ENCODE assay signal across 1 cellular context in genomic region chr22:33130473-33130872, GRCh38.
TF ChIP-seq lines count a peak whose summit lies in the region.

No MANE protein-coding gene starts in this region.

TF ChIP-seq in HepG2, 621 proteins besides CTCF, POLR2A, EP300 and RAD21 (continued from another document and continues in another):
- TF ChIP-seq ZNF512B (CRISPR knock-in tag; IDR thresholded peaks at IDR 0.05; ENCODE audit: borderline replicate concordance), result peak; percentile 59; the same call in 1 of the 2 replicates
- no peak for TF ChIP-seq ZNF234 (CRISPR knock-in tag; conservative IDR thresholded peaks at IDR 0.05)
- TF ChIP-seq HDAC2 (CRISPR knock-in tag; IDR thresholded peaks at IDR 0.05), result peak; percentile 86
- TF ChIP-seq ZNF788 (CRISPR knock-in tag; IDR thresholded peaks at IDR 0.05; ENCODE audit: borderline replicate concordance), result peak; percentile 30; the same call in 1 of the 2 replicates
- TF ChIP-seq DMAP1 (CRISPR knock-in tag; IDR thresholded peaks at IDR 0.05), result no peak
- TF ChIP-seq TBX3 (IDR thresholded peaks at IDR 0.05; ENCODE audit: borderline replicate concordance), result peak; percentile 81; the same call in 1 of the 2 replicates
- TF ChIP-seq ZNF572 (CRISPR knock-in tag; IDR thresholded peaks at IDR 0.05), result no peak
- TF ChIP-seq ZNF609 (CRISPR knock-in tag; IDR thresholded peaks at IDR 0.05; ENCODE audit: borderline replicate concordance), result peak; percentile 97
- no peak for TF ChIP-seq ZNF605 (CRISPR knock-in tag; IDR thresholded peaks at IDR 0.05)
- TF ChIP-seq MBD4 (IDR thresholded peaks at IDR 0.05; ENCODE audit: borderline replicate concordance, low read length), result no peak
- TF ChIP-seq GMEB1 (CRISPR knock-in tag; IDR thresholded peaks at IDR 0.05; ENCODE audit: borderline replicate concordance), result no peak
- TF ChIP-seq KMT2A (CRISPR knock-in tag; IDR thresholded peaks at IDR 0.05), result no peak
- TF ChIP-seq GTF3A (CRISPR knock-in tag; conservative IDR thresholded peaks at IDR 0.05), result no peak
- no peak for TF ChIP-seq REL (CRISPR knock-in tag; conservative IDR thresholded peaks at IDR 0.05)
- TF ChIP-seq ZNF441 (CRISPR knock-in tag; IDR thresholded peaks at IDR 0.05; ENCODE audit: borderline replicate concordance), result no peak
- TF ChIP-seq MTA1 (CRISPR knock-in tag; IDR thresholded peaks at IDR 0.05; ENCODE audit: borderline replicate concordance), result no peak
- TF ChIP-seq MTERF4 (CRISPR knock-in tag; IDR thresholded peaks at IDR 0.05), result no peak
- no peak for TF ChIP-seq STAT6 (CRISPR knock-in tag; IDR thresholded peaks at IDR 0.05; ENCODE audit: borderline replicate concordance)
- peak; percentile 80 for TF ChIP-seq MIXL1 (CRISPR knock-in tag; IDR thresholded peaks at IDR 0.05)
- TF ChIP-seq ZBTB4 (CRISPR knock-in tag; IDR thresholded peaks at IDR 0.05; ENCODE audit: borderline replicate concordance), result no peak
- no peak for TF ChIP-seq ZNF136 (CRISPR knock-in tag; IDR thresholded peaks at IDR 0.05; ENCODE audit: low read depth)
- no peak for TF ChIP-seq ZBTB26 (CRISPR knock-in tag; IDR thresholded peaks at IDR 0.05; ENCODE audit: borderline replicate concordance)
- no peak for TF ChIP-seq TRIM22 (IDR thresholded peaks at IDR 0.05)
- no peak for TF ChIP-seq MLLT10 (CRISPR knock-in tag; IDR thresholded peaks at IDR 0.05)
- TF ChIP-seq SUZ12 (IDR thresholded peaks at IDR 0.05; ENCODE audit: low read depth, low read length), result no peak
- TF ChIP-seq ZNF451 (CRISPR knock-in tag; IDR thresholded peaks at IDR 0.05), result no peak
- peak; percentile 50; the same call in 1 of the 2 replicates for TF ChIP-seq NR2C2 (CRISPR knock-in tag; IDR thresholded peaks at IDR 0.05; ENCODE audit: borderline replicate concordance)
- TF ChIP-seq ZNF747 (CRISPR knock-in tag; IDR thresholded peaks at IDR 0.05; ENCODE audit: borderline replicate concordance), result no peak
- TF ChIP-seq HMGXB4 (CRISPR knock-in tag; IDR thresholded peaks at IDR 0.05; ENCODE audit: borderline replicate concordance in 1 of 2, low read depth in 1 of 2), result 0 out of 4 replicates have a peak, but pooled peaks of 1 of the 2 experiments have one; percentile 26
- TF ChIP-seq ZNF83 (CRISPR knock-in tag; IDR thresholded peaks at IDR 0.05; ENCODE audit: borderline replicate concordance), result no peak
- no peak for TF ChIP-seq ZNF784 (CRISPR knock-in tag; IDR thresholded peaks at IDR 0.05; ENCODE audit: borderline replicate concordance)
- no peak for TF ChIP-seq ZNF564 (CRISPR knock-in tag; IDR thresholded peaks at IDR 0.05)
- no peak for TF ChIP-seq ZNF672 (CRISPR knock-in tag; IDR thresholded peaks at IDR 0.05)
- 0 out of 2 replicates have a peak, but pooled peaks have one; percentile 19 for TF ChIP-seq ZNF614 (CRISPR knock-in tag; IDR thresholded peaks at IDR 0.05; ENCODE audit: borderline replicate concordance)
- no peak for TF ChIP-seq SIN3A (IDR thresholded peaks at IDR 0.05; ENCODE audit: borderline replicate concordance, low read depth, low read length)
- no peak for TF ChIP-seq EHMT2 (IDR thresholded peaks at IDR 0.05; ENCODE audit: borderline replicate concordance, low read depth, low read length)
- TF ChIP-seq ZNF703 (CRISPR knock-in tag; IDR thresholded peaks at IDR 0.05; ENCODE audit: borderline replicate concordance), result no peak
